ENCODE assay signal across 19 cellular contexts in genomic region chr11:1459739-1460395, GRCh38. TPM values are rescaled to one million over a fixed set of nuclear protein-coding genes. Genes with fewer than 3 reads are reported as not detected.
DNase-seq lines count a peak whose midpoint lies in the region; ATAC-seq and TF ChIP-seq lines count a peak whose summit lies in the region.
"Had no signal": no experiment of that assay in that cellular context is flagged by ENCODE, and none has a peak within 500 bp of the region (broad histone marks: within the 10 kb centered on the region; RNA-seq: fewer than 3 reads in every experiment).

No MANE protein-coding gene starts in this region.

- DNase-seq in right atrium auricular region (ENCODE audit: low spot score), result no peak
- no peak for DNase-seq in heart right ventricle
- no peak for DNase-seq in neuronal stem cell (ENCODE audit: low spot score)
- DNase-seq in testis, result no peak
- no peak for DNase-seq in T-helper 2 cell
- DNase-seq in head of caudate nucleus, result no peak
- DNase-seq: activated CD4-positive, alpha-beta T cell treated with anti-CD3 and anti-CD28 coated beads, Interleukin-2, amount 10 ng/mL, durations not matched to agents 24 days and 14 days; activated naive CD4-positive, alpha-beta T cell treated with anti-CD3 and anti-CD28 coated beads, Interleukin-2, amount 10 ng/mL, durations not matched to agents 7 days and 5 days; AML-193; amniotic stem cell; CD8-positive, alpha-beta memory T cell; GDM1; NCI-H2081 treated with DMSO at 0.1 percent for 48 hours; NCI-H748 treated with DMSO at 0.1 percent for 48 hours; nephron progenitor cell; SK-N-SH; WERI-Rb-1 had no signal

- ATAC-seq in heart right ventricle (no peak), HG03175 (IDR thresholded peaks at IDR 0.05; ENCODE audit: unreplicated experiment) (no peak), HG03432 (IDR thresholded peaks at IDR 0.05; ENCODE audit: unreplicated experiment) (no peak)

- TF ChIP-seq CTCF in right atrium auricular region (IDR thresholded peaks at IDR 0.05) (no peak), heart right ventricle (IDR thresholded peaks at IDR 0.05) (no peak), testis (IDR thresholded peaks at IDR 0.05) (no peak)

- H3K4me2 ChIP-seq in neuronal stem cell (ENCODE audit: insufficient read depth, low read length, poor library complexity, severe bottlenecking), result no peak overlapping the region
- H3K4me2 ChIP-seq: SK-N-SH had no signal

- no peak overlapping the region for H2BK5ac ChIP-seq in neuronal stem cell (ENCODE audit: low read length)

- no peak overlapping the region for H3K23ac ChIP-seq in neuronal stem cell (ENCODE audit: low read depth, low read length, poor library complexity)

- H3K9ac ChIP-seq in neuronal stem cell (ENCODE audit: low read depth, low read length, poor library complexity), result no peak overlapping the region
- H3K9ac ChIP-seq: SK-N-SH had no signal

- H3K27me3 ChIP-seq in right atrium auricular region (no peaks in the 10 kb centered on the region), heart right ventricle (no peaks in the 10 kb centered on the region), neuronal stem cell (ENCODE audit: control insufficient read depth in 3 of 3, insufficient read depth in 3 of 3, low read depth in 1 of 3, low read length in 3 of 3) (no peaks in the 10 kb centered on the region), testis (no peaks in the 10 kb centered on the region)

- H3K36me3 ChIP-seq in right atrium auricular region (no peaks in the 10 kb centered on the region), heart right ventricle (peaks cover 0 to 11% (median 0%) of the 10 kb centered on the region in 9 donors), neuronal stem cell (replicated peaks in 1 of 2; ENCODE audit: control insufficient read depth in 2 of 2, insufficient read depth in 2 of 2, low read length in 2 of 2) (peaks cover 15 to 45% of the 10 kb centered on the region in 2 donors), testis (ENCODE audit: low read depth, missing control alignments) (no peaks in the 10 kb centered on the region)

- H2BK15ac ChIP-seq in neuronal stem cell (ENCODE audit: low read length), result no peak overlapping the region

- peak overlapping the region; percentile 21 to 53 for H3K27ac ChIP-seq in right atrium auricular region
- H3K27ac ChIP-seq in heart right ventricle, result peak overlapping the region in 5 of 10 donors; percentile 15 to 39 (median 27)
- H3K27ac ChIP-seq in neuronal stem cell (replicated peaks; ENCODE audit: low read length), result no peak overlapping the region
- H3K27ac ChIP-seq in testis, result peak overlapping the region; percentile 53 to 92
- H3K27ac ChIP-seq: WERI-Rb-1 had no signal

- H3K4ac ChIP-seq in neuronal stem cell (ENCODE audit: low read length), result no peak overlapping the region

- H3K14ac ChIP-seq in neuronal stem cell (ENCODE audit: low read length), result no peak overlapping the region

- H3K4me1 ChIP-seq in right atrium auricular region (peaks cover 0 to 13% of the 10 kb centered on the region in 2 donors), heart right ventricle (peaks cover 0 to 12% (median 0%) of the 10 kb centered on the region in 9 donors), neuronal stem cell (ENCODE audit: control insufficient read depth in 2 of 2, insufficient read depth in 1 of 2, low read depth in 1 of 2, low read length in 2 of 2) (peaks cover 0 to 12% of the 10 kb centered on the region in 2 donors), testis (peaks cover 6% of the 10 kb centered on the region)

- no peak overlapping the region for H2AFZ ChIP-seq in neuronal stem cell (ENCODE audit: low read length)

- no peak overlapping the region for H4K91ac ChIP-seq in neuronal stem cell (ENCODE audit: low read depth, low read length, poor library complexity)

- no peak overlapping the region for H3K4me3 ChIP-seq in right atrium auricular region
- H3K4me3 ChIP-seq in heart right ventricle, result no peak overlapping the region
- H3K4me3 ChIP-seq in neuronal stem cell (ENCODE audit: low read length in 2 of 2), result no peak overlapping the region
- no peak overlapping the region for H3K4me3 ChIP-seq in testis

- H3K9me3 ChIP-seq in right atrium auricular region, result no peaks in the 10 kb centered on the region
- peaks cover 0 to 8% (median 0%) of the 10 kb centered on the region in 11 donors for H3K9me3 ChIP-seq in heart right ventricle
- H3K9me3 ChIP-seq in neuronal stem cell (replicated peaks in 1 of 2; ENCODE audit: control insufficient read depth in 2 of 2, insufficient read depth in 1 of 2, low read depth in 1 of 2, low read length in 2 of 2), result peaks cover 8% of the 10 kb centered on the region in 2 donors
- H3K9me3 ChIP-seq in testis, result no peaks in the 10 kb centered on the region
- H3K9me3 ChIP-seq: SK-N-SH had no signal

- H3K79me1 ChIP-seq in neuronal stem cell (ENCODE audit: low read depth, low read length), result no peaks in the 10 kb centered on the region

- no peak overlapping the region for H2AK5ac ChIP-seq in neuronal stem cell (ENCODE audit: low read depth, low read length)

- intact Hi-C loops in heart right ventricle (cut with DNase I) (loop anchor here in 5 of 10 donors (5.0 to 10.0 kb wide), 2 partner anchors 55 to 57 kb away; no protein-coding TSS in a partner anchor), testis (cut with DNase I; ENCODE audit: low total_unique reads) (no loop called here), head of caudate nucleus (cut with DNase I) (loop anchor here (10.0 kb wide), 1 partner anchor 75 kb away; the partner anchor contains the start of gene BRSK2)

- TF ChIP-seq POLR2A in testis (IDR thresholded peaks at IDR 0.05), result no peak

- WGBS in heart right ventricle, 2 donors, result 69 to 72% methylated on average over 26 to 29 of the region's 29 CpGs
- no CpG with 5 or more reads among the region's 29 CpGs for WGBS in neuronal stem cell (ENCODE audit: extremely low coverage in 2 of 2, insufficient read length in 2 of 2, insufficient replicate concordance in 1 of 2), 2 donors
- 53 to 75% methylated on average over 27 to 29 of the region's 29 CpGs for WGBS in testis, 2 donors

- H2BK12ac ChIP-seq in neuronal stem cell (ENCODE audit: low read length), result no peak overlapping the region

- H2BK120ac ChIP-seq in neuronal stem cell (ENCODE audit: low read depth, low read length), result no peak overlapping the region

- no peak overlapping the region for H4K8ac ChIP-seq in neuronal stem cell (ENCODE audit: low read depth, low read length)

- H3K18ac ChIP-seq in neuronal stem cell (ENCODE audit: low read length), result peak overlapping the region; percentile 48

RNA-seq across cellular contexts. Expression of gene MOB2, which starts 26.7 kb away (rescaled TPM):
- total RNA-seq in right atrium auricular region (10 to 100 TPM; 22.0 to 27.9 TPM), heart right ventricle (10 to 100 TPM; 36.8 to 59.1 (median 45.2) TPM), testis (10 to 100 TPM; 46.8 to 57.7 TPM)
- polyA plus RNA-seq in heart right ventricle (10 to 100 TPM; 25.2 to 57.9 TPM), testis (ENCODE audit: insufficient read depth, low read depth, low replicate concordance) (41.5 TPM)
- 11.1 TPM for polyA plus RNA-seq in neuronal stem cell (2013, experiment 1 of 2)
- polyA plus RNA-seq in neuronal stem cell (2013, experiment 2 of 2), result 11.5 TPM
